ENCODE assay signal across 16 cellular contexts in genomic region chr13:76610819-76611415, GRCh38.
DNase-seq lines count a peak whose midpoint lies in the region; ATAC-seq and TF ChIP-seq lines count a peak whose summit lies in the region.
"Had no signal": no experiment of that assay in that cellular context is flagged by ENCODE, and none has a peak within 500 bp of the region (broad histone marks: within the 10 kb centered on the region; RNA-seq: fewer than 3 reads in every experiment).

No MANE protein-coding gene starts in this region.

- peaks cover 10% of the 10 kb centered on the region for H3K4me1 Mint-ChIP-seq in mesothelial cell of epicardium

- H3K27me3 Mint-ChIP-seq in mesothelial cell of epicardium (ENCODE audit: low read depth): peaks cover 2% of the 10 kb centered on the region
- H3K27me3 Mint-ChIP-seq: CD4-positive, alpha-beta T cell had no signal

- peak; percentile 16 for DNase-seq in NCI-H748 (lab: John Stamatoyannopoulos, UW; ENCODE audit: unreplicated experiment)
- DNase-seq in NCI-H748 treated with DMSO at 0.1 percent for 48 hours (lab: John Stamatoyannopoulos, UW): no peak
- peak; percentile 39 for DNase-seq in NCI-H1105 treated with DMSO at 0.1 percent for 48 hours (lab: John Stamatoyannopoulos, UW)
- DNase-seq in dermis microvascular lymphatic vessel endothelial cell (ENCODE audit: low read depth in 2 of 2): peak; percentile 45 to 91
- no peak for DNase-seq in mesothelial cell of epicardium (ENCODE audit: low spot score in 2 of 2, unreplicated experiment in 2 of 2)
- no peak for DNase-seq in NCI-H1930 (lab: John Stamatoyannopoulos, UW)
- no peak for DNase-seq in left lobe of liver (ENCODE audit: low spot score)
- DNase-seq in dedifferentiated amniotic fluid mesenchymal stem cell (ENCODE audit: extremely low spot score): no peak
- DNase-seq: CD4-positive, alpha-beta T cell; IMR-90; NCI-H1436 treated with DMSO at 0.1 percent for 48 hours; NCI-H2081 treated with DMSO at 0.1 percent for 48 hours; NCI-H446; NCI-H526 treated with DMSO at 0.1 percent for 48 hours; PC-9 had no signal

- ATAC-seq in left lobe of liver: no peak
- ATAC-seq: A549 had no signal

- peaks cover 9% of the 10 kb centered on the region for H3K9me3 Mint-ChIP-seq in mesothelial cell of epicardium
- H3K9me3 Mint-ChIP-seq: CD4-positive, alpha-beta T cell had no signal

- no peak for TF ChIP-seq CTCF in mesothelial cell of epicardium (IDR thresholded peaks at IDR 0.05; ENCODE audit: unreplicated experiment)

- H3K4me3 Mint-ChIP-seq in mesothelial cell of epicardium: no peak overlapping the region
- H3K4me3 Mint-ChIP-seq: CD4-positive, alpha-beta T cell had no signal

- H3K27ac Mint-ChIP-seq in mesothelial cell of epicardium: peak overlapping the region; percentile 19
- H3K27ac Mint-ChIP-seq: CD4-positive, alpha-beta T cell had no signal

- no peaks in the 10 kb centered on the region for H3K36me3 Mint-ChIP-seq in mesothelial cell of epicardium

Comparison
In these comparisons a context has a peak if more than half of its experiments do, and no peak if none do; other contexts are left out.
1. DNase-seq: peak in NCI-H748 (single experiment), NCI-H1105 treated with DMSO at 0.1 percent for 48 hours (single experiment) and dermis microvascular lymphatic vessel endothelial cell (2 of 2); none in NCI-H748 treated with DMSO at 0.1 percent for 48 hours (single experiment), mesothelial cell of epicardium (0 of 2), NCI-H1930 (0 of 2), left lobe of liver (single experiment) and dedifferentiated amniotic fluid mesenchymal stem cell (single experiment).